In genomic region chrX:40104649-40105015, GRCh38 we compare ENCODE assay signal across 8 cellular contexts. TPM values are rescaled to one million over a fixed set of nuclear protein-coding genes. Genes with fewer than 3 reads are reported as not detected.
DNase-seq lines count a peak whose midpoint lies in the region; ATAC-seq and TF ChIP-seq lines count a peak whose summit lies in the region.

No MANE protein-coding gene starts in this region.

- H3K36me3 ChIP-seq in cardiac muscle cell (no peaks in the 10 kb centered on the region), iPS-20b (ENCODE audit: insufficient read depth, low read depth, low read length) (no peaks in the 10 kb centered on the region)

- no peak overlapping the region for H3K4me3 Mint-ChIP-seq in activated naive CD8-positive, alpha-beta T cell treated with anti-CD3 and anti-CD28 coated beads, Interleukin-2, amount 10 ng/mL, durations not matched to agents 7 days and 5 days
- peak overlapping the region; percentile 57 to 69 for H3K4me3 Mint-ChIP-seq in stimulated activated naive CD8-positive, alpha-beta T cell treated with anti-CD3 and anti-CD28 coated beads, Interleukin-15, amount 100 ng/mL, for 72 hours

- H3K36me3 Mint-ChIP-seq in activated naive CD8-positive, alpha-beta T cell treated with anti-CD3 and anti-CD28 coated beads, Interleukin-2, amount 10 ng/mL, durations not matched to agents 7 days and 5 days, result no peaks in the 10 kb centered on the region

- H3K27ac ChIP-seq in cardiac muscle cell (peak overlapping the region; percentile 82), iPS-20b (ENCODE audit: low read length) (no peak overlapping the region)

- DNase-seq in cardiac muscle cell (ENCODE audit: low read depth in 1 of 2, low spot score in 1 of 2) (peak; percentile 68 to 79), cardiac septum (ENCODE audit: low spot score) (no peak), HT-29 (ENCODE audit: low spot score) (peak; percentile 12), cortex of kidney (lab: John Stamatoyannopoulos, UW) (no peak), NCI-H1436 (lab: John Stamatoyannopoulos, UW) (no peak)
- DNase-seq in activated naive CD8-positive, alpha-beta T cell treated with anti-CD3 and anti-CD28 coated beads, Interleukin-2, amount 10 ng/mL, durations not matched to agents 7 days and 5 days, result no peak
- peak; percentile 27 to 49 for DNase-seq in stimulated activated naive CD8-positive, alpha-beta T cell treated with anti-CD3 and anti-CD28 coated beads, Interleukin-15, amount 100 ng/mL, for 72 hours

- intact Hi-C loops in cardiac septum (cut with DNase I), result loop anchor here (10.0 kb wide), 1 partner anchor 370 kb away; no protein-coding TSS in a partner anchor

- POLR2A ChIA-PET in activated naive CD8-positive, alpha-beta T cell treated with anti-CD3 and anti-CD28 coated beads, Interleukin-2, amount 10 ng/mL, durations not matched to agents 7 days and 5 days (lab: Charles Lee), result interaction anchor here (1.1 to 2.3 kb wide), 5 partner anchors 9 to 69 kb away, joined by 3 to 12 read pairs (median 4); no protein-coding TSS in a partner anchor

- H3K9me3 ChIP-seq in cardiac muscle cell (ENCODE audit: low read depth) (no peaks in the 10 kb centered on the region), iPS-20b (ENCODE audit: insufficient read depth, low read depth, low read length) (no peaks in the 10 kb centered on the region)

- no peak for TF ChIP-seq CTCF in cardiac muscle cell (IDR thresholded peaks at IDR 0.05; ENCODE audit: low read depth, low read length)

- H3K4me1 ChIP-seq in cardiac muscle cell (ENCODE audit: low read depth) (peaks cover 57% of the 10 kb centered on the region), iPS-20b (ENCODE audit: insufficient read depth, low read length) (peaks cover 22% of the 10 kb centered on the region)

- H3K4me3 ChIP-seq in cardiac muscle cell (peak overlapping the region; percentile 41), iPS-20b (ENCODE audit: low read length) (peak overlapping the region; percentile 61; the same call in 1 of the 2 replicates)

- no peaks in the 10 kb centered on the region for H3K27me3 ChIP-seq in cardiac muscle cell
- peaks cover 52% of the 10 kb centered on the region for H3K27me3 ChIP-seq in iPS-20b (ENCODE audit: insufficient read depth, low read length)

- H3K9me3 Mint-ChIP-seq in activated naive CD8-positive, alpha-beta T cell treated with anti-CD3 and anti-CD28 coated beads, Interleukin-2, amount 10 ng/mL, durations not matched to agents 7 days and 5 days, result no peaks in the 10 kb centered on the region
- H3K9me3 Mint-ChIP-seq in stimulated activated naive CD8-positive, alpha-beta T cell treated with anti-CD3 and anti-CD28 coated beads, Interleukin-15, amount 100 ng/mL, for 72 hours, result no peaks in the 10 kb centered on the region

- H3K27ac Mint-ChIP-seq in activated naive CD8-positive, alpha-beta T cell treated with anti-CD3 and anti-CD28 coated beads, Interleukin-2, amount 10 ng/mL, durations not matched to agents 7 days and 5 days, result no peak overlapping the region
- H3K27ac Mint-ChIP-seq in stimulated activated naive CD8-positive, alpha-beta T cell treated with anti-CD3 and anti-CD28 coated beads, Interleukin-15, amount 100 ng/mL, for 72 hours, result peak overlapping the region in 1 of 2 donors; percentile 78

- no peak overlapping the region; the same call in 1 of the 2 replicates for H3K9ac ChIP-seq in iPS-20b (ENCODE audit: low read depth, low read length)

- ATAC-seq in activated naive CD8-positive, alpha-beta T cell treated with anti-CD3 and anti-CD28 coated beads, Interleukin-2, amount 10 ng/mL, durations not matched to agents 7 days and 5 days (ENCODE audit: low read depth), result peak; percentile 13
- peak; percentile 57 for ATAC-seq in stimulated activated naive CD8-positive, alpha-beta T cell treated with anti-CD3 and anti-CD28 coated beads, Interleukin-15, amount 100 ng/mL, for 72 hours

- peaks cover 5% of the 10 kb centered on the region for H3K4me1 Mint-ChIP-seq in activated naive CD8-positive, alpha-beta T cell treated with anti-CD3 and anti-CD28 coated beads, Interleukin-2, amount 10 ng/mL, durations not matched to agents 7 days and 5 days
- H3K4me1 Mint-ChIP-seq in stimulated activated naive CD8-positive, alpha-beta T cell treated with anti-CD3 and anti-CD28 coated beads, Interleukin-15, amount 100 ng/mL, for 72 hours, result peaks cover 29% of the 10 kb centered on the region

- no peaks in the 10 kb centered on the region for H3K27me3 Mint-ChIP-seq in activated naive CD8-positive, alpha-beta T cell treated with anti-CD3 and anti-CD28 coated beads, Interleukin-2, amount 10 ng/mL, durations not matched to agents 7 days and 5 days
- no peaks in the 10 kb centered on the region for H3K27me3 Mint-ChIP-seq in stimulated activated naive CD8-positive, alpha-beta T cell treated with anti-CD3 and anti-CD28 coated beads, Interleukin-15, amount 100 ng/mL, for 72 hours

RNA-seq across cellular contexts. Expression of gene BCOR, which starts 6.9 kb away (rescaled TPM):
- total RNA-seq in cardiac muscle cell (56.3 and 90.5 TPM in 2 replicates), cardiac septum (24.2 TPM)
- polyA plus RNA-seq in cardiac muscle cell, result 30.0 and 43.1 TPM in 2 replicates
- total RNA-seq in HT-29 (2014; rRNA removed; shearing (Covaris generic)), result 23.3 and 25.5 TPM in 2 replicates
- 10 to 100 TPM; 44.7 to 46.4 TPM for total RNA-seq in activated naive CD8-positive, alpha-beta T cell treated with anti-CD3 and anti-CD28 coated beads, Interleukin-2, amount 10 ng/mL, durations not matched to agents 7 days and 5 days

Comparison
In these comparisons a context has a peak if more than half of its experiments do, and no peak if none do; other contexts are left out.
1. DNase-seq: peak in cardiac muscle cell (2 of 2), HT-29 (single experiment) and stimulated activated naive CD8-positive, alpha-beta T cell treated with anti-CD3 and anti-CD28 coated beads, Interleukin-15, amount 100 ng/mL, for 72 hours (2 of 2); none in cardiac septum (single experiment), activated naive CD8-positive, alpha-beta T cell treated with anti-CD3 and anti-CD28 coated beads, Interleukin-2, amount 10 ng/mL, durations not matched to agents 7 days and 5 days (single experiment), cortex of kidney (single experiment) and NCI-H1436 (single experiment).